In genomic region chr22:17627961-17628303, GRCh38 we compare ENCODE assay signal across 8 cellular contexts. TPM values are rescaled to one million over a fixed set of nuclear protein-coding genes. Genes with fewer than 3 reads are reported as not detected.
DNase-seq lines count a peak whose midpoint lies in the region; ATAC-seq and TF ChIP-seq lines count a peak whose summit lies in the region.

No MANE protein-coding gene starts in this region.

- CTCF ChIA-PET in Caco-2 (lab: Charles Lee), result no interaction called here

- H3K4me1 Mint-ChIP-seq in Caco-2 (ENCODE audit: low read depth, unreplicated experiment), result peaks cover 7% of the 10 kb centered on the region

- H3K27me3 ChIP-seq in Caco-2 (replicated peaks; ENCODE audit: control insufficient read depth, insufficient read depth, low read length) (no peaks in the 10 kb centered on the region), OCI-LY3 (ENCODE audit: low read depth, low read length) (no peaks in the 10 kb centered on the region), osteoblast (ENCODE audit: insufficient read depth, low read length) (no peaks in the 10 kb centered on the region)

- H3K79me2 ChIP-seq in OCI-LY3 (ENCODE audit: low read length) (peaks cover 54% of the 10 kb centered on the region), osteoblast (ENCODE audit: insufficient read depth, low read length) (peaks cover 56% of the 10 kb centered on the region)

- H3K9ac ChIP-seq in OCI-LY3 (ENCODE audit: low read length), result peak overlapping the region; percentile 75

- POLR2A ChIA-PET in Caco-2 (lab: Charles Lee), result no interaction called here

- no peak overlapping the region; the same call in 1 of the 2 replicates for H2AFZ ChIP-seq in OCI-LY3 (ENCODE audit: low read depth, low read length)
- peak overlapping the region; percentile 97 for H2AFZ ChIP-seq in osteoblast (ENCODE audit: low read length)

- H3K36me3 Mint-ChIP-seq in Caco-2 (ENCODE audit: insufficient read depth, unreplicated experiment), result peaks cover 41% of the 10 kb centered on the region

- H3K27ac Mint-ChIP-seq in Caco-2 (ENCODE audit: unreplicated experiment), result peak overlapping the region; percentile 89

- H3K4me2 ChIP-seq in OCI-LY3 (ENCODE audit: low read length) (peak overlapping the region; percentile 87), osteoblast (ENCODE audit: insufficient read depth, low read length) (peak overlapping the region; percentile 83)

- no peaks in the 10 kb centered on the region for H3K9me3 ChIP-seq in Caco-2
- no peaks in the 10 kb centered on the region for H3K9me3 ChIP-seq in OCI-LY3 (ENCODE audit: insufficient read depth, low read length)
- no peaks in the 10 kb centered on the region for H3K9me3 ChIP-seq in osteoblast (ENCODE audit: low read depth, low read length)

- peak in 1 of 2 experiments; percentile 16 for DNase-seq in Caco-2
- no peak for DNase-seq in epithelial cell of proximal tubule (ENCODE audit: low read depth)
- no peak for DNase-seq in osteoblast (ENCODE audit: insufficient read length, low spot score, missing footprints)
- no peak for DNase-seq in amniotic stem cell (lab: John Stamatoyannopoulos, UW)

- H4K20me1 ChIP-seq in OCI-LY3 (ENCODE audit: insufficient read depth, low read length) (0 out of 2 replicates have a peak, but pooled peaks cover 3% of the 10 kb centered on the region), osteoblast (ENCODE audit: insufficient read depth, low read length) (peaks cover 17% of the 10 kb centered on the region)

- H3K9me3 Mint-ChIP-seq in Caco-2 (ENCODE audit: unreplicated experiment), result no peaks in the 10 kb centered on the region

- peak overlapping the region; percentile 86 for H3K4me3 Mint-ChIP-seq in Caco-2 (ENCODE audit: unreplicated experiment)

- BruUV-seq in Caco-2 (replicated peaks; lab: Mats Ljungman, UMichigan), result no TSS peak

- no peaks in the 10 kb centered on the region for H3K36me3 ChIP-seq in Caco-2 (ENCODE audit: control insufficient read depth, insufficient read depth, low read length)
- peaks cover 2% of the 10 kb centered on the region for H3K36me3 ChIP-seq in OCI-LY3 (replicated peaks; ENCODE audit: low read depth, low read length)
- H3K36me3 ChIP-seq in osteoblast (ENCODE audit: insufficient read depth, low read length), result peaks cover 8% of the 10 kb centered on the region

- H3K27ac ChIP-seq in OCI-LY3 (ENCODE audit: low read length), result peak overlapping the region; percentile 38; the same call in 1 of the 2 replicates
- H3K27ac ChIP-seq in osteoblast (ENCODE audit: low read depth, low read length), result peak overlapping the region; percentile 99

- H3K4me3 ChIP-seq in Caco-2 (ENCODE audit: low read depth, low read length), result peak overlapping the region; percentile 89
- peak overlapping the region; percentile 85 for H3K4me3 ChIP-seq in OCI-LY3 (ENCODE audit: low read length)
- peak overlapping the region; percentile 99 for H3K4me3 ChIP-seq in epithelial cell of proximal tubule (ENCODE audit: low read depth, low read length)
- H3K4me3 ChIP-seq in osteoblast (ENCODE audit: insufficient read depth, low read length), result peak overlapping the region; percentile 100

- TF ChIP-seq CTCF in Caco-2 (IDR thresholded peaks at IDR 0.05; ENCODE audit: insufficient read depth in 1 of 2, low read depth in 1 of 2, low read length in 1 of 2, severe bottlenecking in 1 of 2, unreplicated experiment in 1 of 2), result no peak
- TF ChIP-seq CTCF in OCI-LY3 (IDR thresholded peaks at IDR 0.05; ENCODE audit: low read depth, low read length), result no peak
- no peak for TF ChIP-seq CTCF in epithelial cell of proximal tubule (conservative IDR thresholded peaks at IDR 0.05; ENCODE audit: low read depth, low read length)
- no peak for TF ChIP-seq CTCF in osteoblast (IDR thresholded peaks at IDR 0.05; ENCODE audit: extremely low read depth, low read depth, low read length)

- intact Hi-C loops in Caco-2 (cut with micrococcal nuclease; ENCODE audit: unreplicated experiment), result loop anchor here (5.0 kb wide), 1 partner anchor 71 kb away; no protein-coding TSS in a partner anchor

- no peaks in the 10 kb centered on the region for H3K27me3 Mint-ChIP-seq in Caco-2 (ENCODE audit: insufficient read depth, unreplicated experiment)

- H3K4me1 ChIP-seq in Caco-2 (peaks cover 19% of the 10 kb centered on the region), OCI-LY3 (ENCODE audit: low read length) (peaks cover 13% of the 10 kb centered on the region), osteoblast (ENCODE audit: insufficient read depth, low read length) (peaks cover 15% of the 10 kb centered on the region)

- ATAC-seq in HG02571 (IDR thresholded peaks at IDR 0.05; ENCODE audit: unreplicated experiment) (no peak), GM21717 (IDR thresholded peaks at IDR 0.05; ENCODE audit: unreplicated experiment) (no peak), HG03280 (IDR thresholded peaks at IDR 0.05; ENCODE audit: unreplicated experiment) (no peak)

RNA-seq across cellular contexts. Expression of gene ATP6V1E1, which starts 0.6 kb away (rescaled TPM):
- total RNA-seq in Caco-2 (2022) (139 and 147 TPM in 2 replicates), epithelial cell of proximal tubule (101 and 109 TPM in 2 replicates), osteoblast (120 and 147 TPM in 2 replicates)

RNA-seq across cellular contexts. Expression of gene BCL2L13, which starts 10.6 kb away (rescaled TPM):
- total RNA-seq in Caco-2 (2022) (33.7 and 34.3 TPM in 2 replicates), epithelial cell of proximal tubule (35.3 and 39.9 TPM in 2 replicates), osteoblast (82.2 and 86.5 TPM in 2 replicates)
